Comparison of ENCODE assay signal across 8 cellular contexts in the genomic region with DNA sequence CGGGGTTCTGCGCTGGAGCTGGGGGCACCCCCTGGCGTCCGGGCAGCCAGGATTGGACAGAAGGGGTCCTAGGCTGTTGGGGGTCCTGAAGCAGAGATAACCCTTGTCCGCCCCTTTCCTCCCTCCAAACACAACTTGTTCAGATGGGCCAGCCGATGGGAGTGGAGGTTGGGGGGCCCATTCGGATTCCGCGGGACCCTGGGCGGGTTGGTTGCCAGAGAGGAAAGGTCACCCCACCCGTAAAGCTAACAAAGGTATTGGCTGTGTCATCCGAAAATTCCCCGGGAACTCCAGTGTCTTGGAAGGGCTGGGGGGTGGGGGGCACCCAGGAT. TPM values are rescaled to one million over a fixed set of nuclear protein-coding genes. Genes with fewer than 3 reads are reported as not detected.
DNase-seq lines count a peak whose midpoint lies in the region; ATAC-seq and TF ChIP-seq lines count a peak whose summit lies in the region.

No MANE protein-coding gene starts in this region.

- no peak overlapping the region for H3K27ac Mint-ChIP-seq in GM23338

- H3K27ac ChIP-seq in GM23338 (ENCODE audit: low read depth) (no peak overlapping the region), hepatocyte (no peak overlapping the region)

- H3K27me3 Mint-ChIP-seq in GM23338 (ENCODE audit: insufficient read depth, low read depth, poor library complexity), result peaks cover 39% of the 10 kb centered on the region

- ATAC-seq in GM23338 (no peak), SK-N-SH treated with all-trans-retinoic acid at 6 μM for 48 hours (no peak), GM21515 (IDR thresholded peaks at IDR 0.05; ENCODE audit: unreplicated experiment) (no peak)

- H3K4me1 ChIP-seq in GM23338 (ENCODE audit: insufficient read depth), result peaks cover 31% of the 10 kb centered on the region
- H3K4me1 ChIP-seq in hepatocyte (ENCODE audit: insufficient read depth), result peaks cover 24% of the 10 kb centered on the region

- H3K4me1 Mint-ChIP-seq in GM23338, result peaks cover 38% of the 10 kb centered on the region

- WGBS in hepatocyte (ENCODE audit: low lambda C conversion rate, missing lambda C conversion rate), result 48% methylated on average over 13 of the region's 13 CpGs

- H3K4me2 ChIP-seq in GM23338, result peak overlapping the region; percentile 88
- peak overlapping the region; percentile 92 for H3K4me2 ChIP-seq in hepatocyte

- peak overlapping the region; percentile 72; the same call in 1 of the 2 replicates for H2AFZ ChIP-seq in GM23338
- no peak overlapping the region for H2AFZ ChIP-seq in hepatocyte

- H3K27me3 ChIP-seq in GM23338 (ENCODE audit: insufficient read depth) (peaks cover 69% of the 10 kb centered on the region), hepatocyte (peaks cover 24% of the 10 kb centered on the region)

- H3K9me3 ChIP-seq in hepatocyte (ENCODE audit: low read depth), result no peaks in the 10 kb centered on the region

- H3K9me3 Mint-ChIP-seq in GM23338, result no peaks in the 10 kb centered on the region

- H3K4me3 ChIP-seq in GM23338, result peak overlapping the region; percentile 80
- peak overlapping the region; percentile 76 for H3K4me3 ChIP-seq in hepatocyte
- peak overlapping the region; percentile 53 for H3K4me3 ChIP-seq in skeletal muscle cell (ENCODE audit: low read depth, low read length)

- H3K4me3 Mint-ChIP-seq in GM23338, result peak overlapping the region; percentile 60

- TF ChIP-seq CTCF in GM23338 (conservative IDR thresholded peaks at IDR 0.05; ENCODE audit: low read depth in 2 of 2) (0 out of 4 replicates have a peak, but pooled peaks of 1 of the 2 experiments have one; percentile 9), hepatocyte (IDR thresholded peaks at IDR 0.05; ENCODE audit: poor library complexity) (no peak)

- H4K20me1 ChIP-seq in GM23338 (replicated peaks; ENCODE audit: insufficient read depth), result peaks cover 3% of the 10 kb centered on the region; the same call in 1 of the 2 replicates
- peaks cover 2% of the 10 kb centered on the region for H4K20me1 ChIP-seq in hepatocyte (ENCODE audit: insufficient read depth, poor library complexity, severe bottlenecking)

- H3K36me3 ChIP-seq in GM23338 (ENCODE audit: insufficient read depth), result no peaks in the 10 kb centered on the region
- no peaks in the 10 kb centered on the region for H3K36me3 ChIP-seq in hepatocyte (replicated peaks; ENCODE audit: insufficient read depth, low read depth)

- no peaks in the 10 kb centered on the region for H3K36me3 Mint-ChIP-seq in GM23338 (ENCODE audit: low read depth)

- DNase-seq in GM23338 (ENCODE audit: low spot score) (no peak), hepatocyte (ENCODE audit: low spot score) (no peak), skeletal muscle cell (ENCODE audit: low read depth) (no peak), SK-N-DZ (ENCODE audit: low spot score) (no peak), NCI-H345 treated with DMSO at 0.1 percent for 48 hours (lab: John Stamatoyannopoulos, UW; ENCODE audit: unreplicated experiment) (no peak), NCI-H1417 treated with DMSO at 0.1 percent for 48 hours (lab: John Stamatoyannopoulos, UW) (no peak)

- no peaks in the 10 kb centered on the region for H3K9me2 ChIP-seq in GM23338 (ENCODE audit: insufficient read depth)
- no peaks in the 10 kb centered on the region for H3K9me2 ChIP-seq in hepatocyte (replicated peaks; ENCODE audit: insufficient read depth)

- H3K79me2 ChIP-seq in GM23338 (replicated peaks; ENCODE audit: insufficient read depth) (no peaks in the 10 kb centered on the region), hepatocyte (peaks cover 6% of the 10 kb centered on the region)

- H3F3A ChIP-seq in GM23338 (replicated peaks; ENCODE audit: low read depth), result peaks cover 10% of the 10 kb centered on the region; the same call in 1 of the 2 replicates

TF ChIP-seq in GM23338, 12 proteins besides CTCF, POLR2A, EP300 and RAD21:
- TF ChIP-seq EZH2 (IDR thresholded peaks at IDR 0.05; ENCODE audit: low read depth, unreplicated experiment), result no peak
- TF ChIP-seq, protein P1, sequence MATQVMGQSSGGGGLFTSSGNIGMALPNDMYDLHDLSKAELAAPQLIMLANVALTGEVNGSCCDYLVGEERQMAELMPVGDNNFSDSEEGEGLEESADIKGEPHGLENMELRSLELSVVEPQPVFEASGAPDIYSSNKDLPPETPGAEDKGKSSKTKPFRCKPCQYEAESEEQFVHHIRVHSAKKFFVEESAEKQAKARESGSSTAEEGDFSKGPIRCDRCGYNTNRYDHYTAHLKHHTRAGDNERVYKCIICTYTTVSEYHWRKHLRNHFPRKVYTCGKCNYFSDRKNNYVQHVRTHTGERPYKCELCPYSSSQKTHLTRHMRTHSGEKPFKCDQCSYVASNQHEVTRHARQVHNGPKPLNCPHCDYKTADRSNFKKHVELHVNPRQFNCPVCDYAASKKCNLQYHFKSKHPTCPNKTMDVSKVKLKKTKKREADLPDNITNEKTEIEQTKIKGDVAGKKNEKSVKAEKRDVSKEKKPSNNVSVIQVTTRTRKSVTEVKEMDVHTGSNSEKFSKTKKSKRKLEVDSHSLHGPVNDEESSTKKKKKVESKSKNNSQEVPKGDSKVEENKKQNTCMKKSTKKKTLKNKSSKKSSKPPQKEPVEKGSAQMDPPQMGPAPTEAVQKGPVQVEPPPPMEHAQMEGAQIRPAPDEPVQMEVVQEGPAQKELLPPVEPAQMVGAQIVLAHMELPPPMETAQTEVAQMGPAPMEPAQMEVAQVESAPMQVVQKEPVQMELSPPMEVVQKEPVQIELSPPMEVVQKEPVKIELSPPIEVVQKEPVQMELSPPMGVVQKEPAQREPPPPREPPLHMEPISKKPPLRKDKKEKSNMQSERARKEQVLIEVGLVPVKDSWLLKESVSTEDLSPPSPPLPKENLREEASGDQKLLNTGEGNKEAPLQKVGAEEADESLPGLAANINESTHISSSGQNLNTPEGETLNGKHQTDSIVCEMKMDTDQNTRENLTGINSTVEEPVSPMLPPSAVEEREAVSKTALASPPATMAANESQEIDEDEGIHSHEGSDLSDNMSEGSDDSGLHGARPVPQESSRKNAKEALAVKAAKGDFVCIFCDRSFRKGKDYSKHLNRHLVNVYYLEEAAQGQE (IDR thresholded peaks at IDR 0.05; ENCODE audit: unreplicated experiment), result no peak
- TF ChIP-seq ZNF114 (CRISPR knock-in tag; IDR thresholded peaks at IDR 0.05), result no peak
TF ChIP-seq in GM23338: peak in this region for 0.

TF ChIP-seq in SK-N-SH treated with all-trans-retinoic acid at 6 μM for 48 hours, 23 proteins besides CTCF, POLR2A, EP300 and RAD21:
- TF ChIP-seq, protein P2, sequence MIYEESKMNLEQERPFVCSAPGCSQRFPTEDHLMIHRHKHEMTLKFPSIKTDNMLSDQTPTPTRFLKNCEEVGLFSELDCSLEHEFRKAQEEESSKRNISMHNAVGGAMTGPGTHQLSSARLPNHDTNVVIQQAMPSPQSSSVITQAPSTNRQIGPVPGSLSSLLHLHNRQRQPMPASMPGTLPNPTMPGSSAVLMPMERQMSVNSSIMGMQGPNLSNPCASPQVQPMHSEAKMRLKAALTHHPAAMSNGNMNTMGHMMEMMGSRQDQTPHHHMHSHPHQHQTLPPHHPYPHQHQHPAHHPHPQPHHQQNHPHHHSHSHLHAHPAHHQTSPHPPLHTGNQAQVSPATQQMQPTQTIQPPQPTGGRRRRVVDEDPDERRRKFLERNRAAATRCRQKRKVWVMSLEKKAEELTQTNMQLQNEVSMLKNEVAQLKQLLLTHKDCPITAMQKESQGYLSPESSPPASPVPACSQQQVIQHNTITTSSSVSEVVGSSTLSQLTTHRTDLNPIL (CRISPR knock-in tag; IDR thresholded peaks at IDR 0.05; ENCODE audit: low read depth), result 0 out of 2 replicates have a peak, but pooled peaks have one; percentile 33
- TF ChIP-seq ZNF8 (CRISPR knock-in tag; IDR thresholded peaks at IDR 0.05), result no peak

RNA-seq across cellular contexts. Expression of a gene that starts 1.3 kb away (rescaled TPM):
- 2.1 and 3.6 TPM in 2 replicates for total RNA-seq in GM23338 (2014; rRNA removed; shearing (Covaris generic))
- 0.78 and 0.85 TPM in 2 replicates for polyA plus RNA-seq in GM23338 (2016; fragmentation: Nextera tagmentation; extraction: Ambion mirVana)
- 7.4 and 8.5 TPM in 2 replicates for total RNA-seq in hepatocyte
- polyA plus RNA-seq in hepatocyte, result 8.3 and 11.3 TPM in 2 replicates
- polyA plus RNA-seq in SK-N-DZ (2014; cell fraction: cytosol; rRNA removed), result 17.5 and 18.1 TPM in 2 replicates
- 7.0 and 7.4 TPM in 2 replicates for polyA plus RNA-seq in SK-N-DZ (2014; cell fraction: nucleus; rRNA removed)
